Comparison of ENCODE assay signal across 8 cellular contexts in genomic region chr22:19178659-19179471, GRCh38. TPM values are rescaled to one million over a fixed set of nuclear protein-coding genes. Genes with fewer than 3 reads are reported as not detected.
DNase-seq lines count a peak whose midpoint lies in the region; ATAC-seq and TF ChIP-seq lines count a peak whose summit lies in the region.

Gene SLC25A1, minus strand, starts transcription at chr22:19178736. Its CDS starts 63 bp downstream, at chr22:19178673.

- POLR2A ChIA-PET in AG04449 (lab: Yijun Ruan, JAX) = interaction anchor here (0.6 to 1.0 kb wide), 2 partner anchors 113 to 127 kb away, joined by 3 to 4 read pairs; partner anchors contain the start of gene CLTCL1

- H3K36me3 ChIP-seq in kidney epithelial cell (ENCODE audit: control insufficient read depth, insufficient read depth, low read length) = peaks cover 4% of the 10 kb centered on the region

- TF ChIP-seq CTCF in AG04449 (IDR thresholded peaks at IDR 0.05; ENCODE audit: insufficient read depth, low read length, missing control alignments) (no peak), kidney epithelial cell (IDR thresholded peaks at IDR 0.05; ENCODE audit: insufficient read depth, low read length, poor library complexity, severe bottlenecking) (no peak)

- H3K4me3 ChIP-seq in AG04449 (ENCODE audit: low read depth, low read length) = peak within 1 kb of the TSS; percentile 71
- H3K4me3 ChIP-seq in kidney epithelial cell (ENCODE audit: low read depth, low read length) = peak within 1 kb of the TSS; percentile 57

- peak; percentile 66 for ATAC-seq in GM18867 (IDR thresholded peaks at IDR 0.05; ENCODE audit: unreplicated experiment)
- ATAC-seq in HG03108 (IDR thresholded peaks at IDR 0.05; ENCODE audit: unreplicated experiment) = peak; percentile 58

- DNase-seq in AG04449 (ENCODE audit: low read depth, low spot score) (no peak), NCI-H345 treated with DMSO at 0.1 percent for 48 hours (lab: John Stamatoyannopoulos, UW; ENCODE audit: unreplicated experiment) (peak; percentile 57), cerebellum (ENCODE audit: low spot score) (peak; percentile 97), kidney epithelial cell (ENCODE audit: low read depth) (peak; percentile 21)
- peak; percentile 65 for DNase-seq in activated CD4-positive, alpha-beta T cell treated with anti-CD3 and anti-CD28 coated beads for 1 hour
- peak; percentile 62 to 82 for DNase-seq in stimulated activated CD4-positive, alpha-beta T cell treated with anti-CD3 and anti-CD28 coated beads, Interleukin-15, amount 100 ng/mL, for 1 hour (ENCODE audit: low read depth in 1 of 2, low spot score in 1 of 2)

- CTCF ChIA-PET in AG04449 (lab: Yijun Ruan, JAX) = interaction anchor here (0.6 to 2.5 kb wide), 19 partner anchors 8 to 451 kb away, joined by 3 to 16 read pairs (median 4); partner anchors contain the start of genes CLTCL1 and ESS2

- no peaks in the 10 kb centered on the region for H3K27me3 ChIP-seq in kidney epithelial cell (ENCODE audit: control insufficient read depth, insufficient read depth, low read length)

RNA-seq across cellular contexts. Expression of gene SLC25A1, which starts in this region (rescaled TPM):
- total RNA-seq in cerebellum (16.3 TPM), kidney epithelial cell (82.7 and 98.8 TPM in 2 replicates)
